7 cellular contexts compared by ENCODE assay signal in genomic region chr3:9769012-9769411, GRCh38. TPM values are rescaled to one million over a fixed set of nuclear protein-coding genes. Genes with fewer than 3 reads are reported as not detected.
DNase-seq lines count a peak whose midpoint lies in the region; ATAC-seq, FAIRE-seq and TF ChIP-seq lines count a peak whose summit lies in the region.

No MANE protein-coding gene starts in this region.

- H3K27me3 Mint-ChIP-seq in astrocyte (ENCODE audit: low read depth, unreplicated experiment) = peaks cover 14% of the 10 kb centered on the region
- H3K27me3 Mint-ChIP-seq in stimulated activated naive CD8-positive, alpha-beta T cell treated with anti-CD3 and anti-CD28 coated beads, Interleukin-15, amount 100 ng/mL, for 72 hours = peaks cover 7% of the 10 kb centered on the region

- H4K20me1 ChIP-seq in Karpas-422 (ENCODE audit: insufficient read depth, low read depth, low read length) = no peaks in the 10 kb centered on the region
- peaks cover 11% of the 10 kb centered on the region for H4K20me1 ChIP-seq in astrocyte (ENCODE audit: insufficient read depth, low read length)

- H3K36me3 Mint-ChIP-seq in astrocyte (ENCODE audit: low read depth, unreplicated experiment) = peaks cover 11% of the 10 kb centered on the region

- H3K4me3 Mint-ChIP-seq in astrocyte (ENCODE audit: unreplicated experiment) = peak overlapping the region; percentile 82
- peak overlapping the region; percentile 68 to 72 for H3K4me3 Mint-ChIP-seq in stimulated activated naive CD8-positive, alpha-beta T cell treated with anti-CD3 and anti-CD28 coated beads, Interleukin-15, amount 100 ng/mL, for 72 hours

- H2AFZ ChIP-seq in Karpas-422 (ENCODE audit: low read length) (peak overlapping the region; percentile 81; the same call in 1 of the 2 replicates), astrocyte (ENCODE audit: low read depth, low read length) (peak overlapping the region; percentile 86)

- H3K9me2 ChIP-seq in Karpas-422 (replicated peaks; ENCODE audit: insufficient read depth, low read length) = no peaks in the 10 kb centered on the region

- peak overlapping the region; percentile 81 for H3K4me2 ChIP-seq in Karpas-422 (ENCODE audit: low read depth, low read length, poor library complexity, severe bottlenecking)
- H3K4me2 ChIP-seq in astrocyte (ENCODE audit: low read length) = peak overlapping the region; percentile 97

- no peaks in the 10 kb centered on the region for H3K9me3 ChIP-seq in Karpas-422 (ENCODE audit: low read length)
- H3K9me3 ChIP-seq in astrocyte (ENCODE audit: insufficient read depth, low read depth, low read length) = no peaks in the 10 kb centered on the region

- H3K9me3 Mint-ChIP-seq in astrocyte (ENCODE audit: unreplicated experiment) = no peaks in the 10 kb centered on the region
- no peaks in the 10 kb centered on the region for H3K9me3 Mint-ChIP-seq in stimulated activated naive CD8-positive, alpha-beta T cell treated with anti-CD3 and anti-CD28 coated beads, Interleukin-15, amount 100 ng/mL, for 72 hours

- H3K27ac Mint-ChIP-seq in astrocyte (ENCODE audit: unreplicated experiment) = no peak overlapping the region
- H3K27ac Mint-ChIP-seq in stimulated activated naive CD8-positive, alpha-beta T cell treated with anti-CD3 and anti-CD28 coated beads, Interleukin-15, amount 100 ng/mL, for 72 hours = peak overlapping the region; percentile 65 to 79

- no peak overlapping the region for H3K27ac ChIP-seq in Karpas-422 (ENCODE audit: low read length)
- H3K27ac ChIP-seq in astrocyte (ENCODE audit: low read depth, low read length) = no peak overlapping the region

- H3K36me3 ChIP-seq in Karpas-422 (ENCODE audit: insufficient read depth, low read length) (no peaks in the 10 kb centered on the region), astrocyte (ENCODE audit: insufficient read depth, low read length) (no peaks in the 10 kb centered on the region), kidney epithelial cell (ENCODE audit: control insufficient read depth, insufficient read depth, low read length) (no peaks in the 10 kb centered on the region)

- H3K79me2 ChIP-seq in Karpas-422 (ENCODE audit: low read length) (peaks cover 5% of the 10 kb centered on the region; the same call in 1 of the 2 replicates), astrocyte (ENCODE audit: insufficient read depth, low read length) (peaks cover 6% of the 10 kb centered on the region)

- peak overlapping the region; percentile 84 for H3K4me3 ChIP-seq in Karpas-422 (ENCODE audit: low read length)
- H3K4me3 ChIP-seq in astrocyte (ENCODE audit: insufficient read depth, low read depth, low read length) = peak overlapping the region; percentile 58
- H3K4me3 ChIP-seq in kidney epithelial cell (ENCODE audit: low read depth, low read length) = peak overlapping the region; percentile 64

- H3K9ac ChIP-seq in Karpas-422 (ENCODE audit: low read length) (peak overlapping the region; percentile 82), astrocyte (ENCODE audit: low read length) (peak overlapping the region; percentile 75)

- FAIRE-seq in astrocyte (lab: Jason Lieb, UNC) = no peak

- H3K27me3 ChIP-seq in Karpas-422 (ENCODE audit: low read length) (no peaks in the 10 kb centered on the region), astrocyte (ENCODE audit: insufficient read depth, low read length) (no peaks in the 10 kb centered on the region), kidney epithelial cell (ENCODE audit: control insufficient read depth, insufficient read depth, low read length) (no peaks in the 10 kb centered on the region)

- peaks cover 6% of the 10 kb centered on the region for H3K4me1 Mint-ChIP-seq in astrocyte (ENCODE audit: low read depth, unreplicated experiment)
- H3K4me1 Mint-ChIP-seq in stimulated activated naive CD8-positive, alpha-beta T cell treated with anti-CD3 and anti-CD28 coated beads, Interleukin-15, amount 100 ng/mL, for 72 hours = peaks cover 43% of the 10 kb centered on the region

- TF ChIP-seq CTCF in astrocyte (IDR thresholded peaks at IDR 0.05; ENCODE audit: insufficient read depth, low read depth, low read length) (no peak), kidney epithelial cell (IDR thresholded peaks at IDR 0.05; ENCODE audit: insufficient read depth, low read length, poor library complexity, severe bottlenecking) (no peak)

- peaks cover 52% of the 10 kb centered on the region for H3K4me1 ChIP-seq in Karpas-422 (ENCODE audit: low read length)
- peaks cover 7% of the 10 kb centered on the region for H3K4me1 ChIP-seq in astrocyte (ENCODE audit: insufficient read depth, low read length)

- DNase-seq in Karpas-422 (no peak), astrocyte (ENCODE audit: low read depth) (no peak), kidney epithelial cell (ENCODE audit: low read depth) (no peak), HK-2 (ENCODE audit: unreplicated experiment) (no peak), DMS53 (lab: John Stamatoyannopoulos, UW) (no peak)
- no peak for DNase-seq in stimulated activated naive CD8-positive, alpha-beta T cell treated with anti-CD3 and anti-CD28 coated beads, Interleukin-15, amount 100 ng/mL, for 72 hours

- ATAC-seq in stimulated activated naive CD8-positive, alpha-beta T cell treated with anti-CD3 and anti-CD28 coated beads, Interleukin-15, amount 100 ng/mL, for 72 hours = no peak
- no peak for ATAC-seq in HG02610 (IDR thresholded peaks at IDR 0.05; ENCODE audit: unreplicated experiment)

RNA-seq across cellular contexts. Expression of gene CAMK1, which starts 0.7 kb away (rescaled TPM):
- total RNA-seq in Karpas-422 (2014; rRNA removed; shearing (Covaris generic); ENCODE audit: low replicate concordance) = 41.6 and 86.6 TPM in 2 replicates
- total RNA-seq in astrocyte (5.1 and 7.1 TPM in 2 replicates), kidney epithelial cell (18.0 and 19.9 TPM in 2 replicates)

RNA-seq across cellular contexts. Expression of gene OGG1, which starts 19.3 kb away (rescaled TPM):
- 22.1 and 48.7 TPM in 2 replicates for total RNA-seq in Karpas-422 (2014; rRNA removed; shearing (Covaris generic); ENCODE audit: low replicate concordance)
- 15.3 and 17.9 TPM in 2 replicates for total RNA-seq in astrocyte
- total RNA-seq in kidney epithelial cell = 19.2 and 23.9 TPM in 2 replicates

RNA-seq across cellular contexts. Expression of gene TADA3, which starts 23.3 kb away (rescaled TPM):
- 80.2 and 122 TPM in 2 replicates for total RNA-seq in Karpas-422 (2014; rRNA removed; shearing (Covaris generic); ENCODE audit: low replicate concordance)
- total RNA-seq in astrocyte = 54.5 and 58.7 TPM in 2 replicates
- 105 and 114 TPM in 2 replicates for total RNA-seq in kidney epithelial cell

RNA-seq across cellular contexts. Expression of gene ARPC4, which starts 23.9 kb away (rescaled TPM):
- total RNA-seq in Karpas-422 (2014; rRNA removed; shearing (Covaris generic); ENCODE audit: low replicate concordance) = 102 and 123 TPM in 2 replicates
- total RNA-seq in astrocyte (187 and 205 TPM in 2 replicates), kidney epithelial cell (204 and 206 TPM in 2 replicates)

RNA-seq across cellular contexts. Expression of gene BRPF1, which starts 37.5 kb away (rescaled TPM):
- 14.5 and 28.2 TPM in 2 replicates for total RNA-seq in Karpas-422 (2014; rRNA removed; shearing (Covaris generic); ENCODE audit: low replicate concordance)
- total RNA-seq in astrocyte (19.5 TPM in 2 replicates), kidney epithelial cell (20.1 and 21.3 TPM in 2 replicates)
